Comparison of ENCODE assay signal across 8 cellular contexts in genomic region chr1:25430666-25431494, GRCh38. TPM values are rescaled to one million over a fixed set of nuclear protein-coding genes. Genes with fewer than 3 reads are reported as not detected.
A peak's percentile ranks its signal among the peaks of the same experiment; 100 is the strongest.
DNase-seq lines count a peak whose midpoint lies in the region; ATAC-seq, FAIRE-seq and TF ChIP-seq lines count a peak whose summit lies in the region.

Gene MACO1 (plus strand): TSS chr1:25430897. CDS start chr1:25431099, 202 bp downstream.

- ATAC-seq in GM21576 (IDR thresholded peaks at IDR 0.05; ENCODE audit: unreplicated experiment): peak; percentile 92

- H3K9me3 Mint-ChIP-seq in IgD-negative memory B cell: no peaks in the 10 kb centered on the region

- peak; percentile 23 for DNase-seq in D721Med (ENCODE audit: insufficient read length, low spot score)
- peak; percentile 61 for DNase-seq in OCI-M2 (lab: John Stamatoyannopoulos, UW; ENCODE audit: unreplicated experiment)
- peak; percentile 97 for DNase-seq in activated T-cell treated with anti-CD3 and anti-CD28 coated beads for 4 hours
- peak; percentile 93 for DNase-seq in epidermal melanocyte (ENCODE audit: insufficient read length, low spot score)
- DNase-seq in midbrain (lab: John Stamatoyannopoulos, UW): peak; percentile 98
- peak; percentile 92 to 93 for DNase-seq in stimulated activated CD8-positive, alpha-beta memory T cell treated with anti-CD3 and anti-CD28 coated beads, Interleukin-15, amount 100 ng/mL, for 48 hours (ENCODE audit: low read depth in 2 of 2)

- no peak for TF ChIP-seq CTCF in D721Med (IDR thresholded peaks at IDR 0.05; ENCODE audit: insufficient read depth, missing control alignments)

- H3K27me3 Mint-ChIP-seq in IgD-negative memory B cell: no peaks in the 10 kb centered on the region

- peaks cover 33 to 48% (median 45%) of the 10 kb centered on the region in 3 donors for H3K4me1 Mint-ChIP-seq in IgD-negative memory B cell

- peak within 1 kb of the TSS; percentile 97 to 99 (median 98) for H3K27ac Mint-ChIP-seq in IgD-negative memory B cell

- H3K4me3 Mint-ChIP-seq in IgD-negative memory B cell: peak within 1 kb of the TSS; percentile 97 to 100 (median 98)

- no peaks in the 10 kb centered on the region for H3K36me3 Mint-ChIP-seq in IgD-negative memory B cell

- no peak for FAIRE-seq in D721Med (lab: Jason Lieb, UNC)

RNA-seq across cellular contexts. Expression of gene MACO1, which starts in this region (rescaled TPM):
- 8.3 TPM for polyA plus RNA-seq in IgD-negative memory B cell

Comparison
In these comparisons a context has a peak if more than half of its experiments do, and no peak if none do; other contexts are left out.
1. Peak in every context shown above with its lines: DNase-seq and ATAC-seq.
2. DNase-seq: peak in every context shown above with its lines; median percentile 98 in midbrain; 97 in activated T-cell treated with anti-CD3 and anti-CD28 coated beads for 4 hours; 93 in epidermal melanocyte; 92 in stimulated activated CD8-positive, alpha-beta memory T cell treated with anti-CD3 and anti-CD28 coated beads, Interleukin-15, amount 100 ng/mL, for 48 hours; 61 in OCI-M2; 23 in D721Med.